In genomic region chr6:90289902-90290301, GRCh38 we compare ENCODE assay signal across 18 cellular contexts. TPM values are rescaled to one million over a fixed set of nuclear protein-coding genes. Genes with fewer than 3 reads are reported as not detected.
DNase-seq lines count a peak whose midpoint lies in the region; ATAC-seq and TF ChIP-seq lines count a peak whose summit lies in the region.
"Had no signal": no experiment of that assay in that cellular context is flagged by ENCODE, and none has a peak within 500 bp of the region (broad histone marks: within the 10 kb centered on the region; RNA-seq: fewer than 3 reads in every experiment).

No MANE protein-coding gene starts in this region.

- H3K27me3 Mint-ChIP-seq in activated T-cell treated with anti-CD3 and anti-CD28 coated beads, Interleukin-2, amount 50 U/mL, for 72 hours (ENCODE audit: low read depth), result no peaks in the 10 kb centered on the region

- no peak overlapping the region for H2AFZ ChIP-seq in Loucy (ENCODE audit: low read length)

- H3K27me3 ChIP-seq in Loucy (ENCODE audit: insufficient read depth, low read length, poor library complexity, severe bottlenecking) (no peaks in the 10 kb centered on the region), right lobe of liver (no peaks in the 10 kb centered on the region), skeletal muscle tissue (ENCODE audit: control insufficient read depth in 3 of 3, insufficient read depth in 3 of 3, low read length in 3 of 3) (no peaks in the 10 kb centered on the region)
- H3K27me3 ChIP-seq: SJCRH30 had no signal

- peaks cover 21 to 40% of the 10 kb centered on the region in 2 donors for H3K36me3 Mint-ChIP-seq in activated T-cell treated with anti-CD3 and anti-CD28 coated beads, Interleukin-2, amount 50 U/mL, for 72 hours (ENCODE audit: insufficient read depth in 2 of 2)

- peaks cover 100% of the 10 kb centered on the region for H3K79me2 ChIP-seq in Loucy (ENCODE audit: insufficient read depth, low read length)

- no peaks in the 10 kb centered on the region for H3K9me2 ChIP-seq in Loucy (replicated peaks; ENCODE audit: low read depth, low read length)

- H3K4me3 ChIP-seq in Loucy (ENCODE audit: low read length, poor library complexity, severe bottlenecking), result no peak overlapping the region
- H3K4me3 ChIP-seq in right lobe of liver, result no peak overlapping the region
- H3K4me3 ChIP-seq in skeletal muscle tissue (ENCODE audit: low read length in 3 of 3), result peak overlapping the region in 2 of 3 donors; percentile 10 to 24
- H3K4me3 ChIP-seq: SJCRH30 had no signal

- H3K27ac ChIP-seq in right lobe of liver, result peak overlapping the region in 2 of 3 donors; percentile 62 to 89
- H3K27ac ChIP-seq in skeletal muscle tissue (ENCODE audit: low read depth, low read length), result peak overlapping the region; percentile 44
- H3K27ac ChIP-seq: C4-2B, RWPE1, SJCRH30 had no signal

- TF ChIP-seq POLR2A in right lobe of liver (IDR thresholded peaks at IDR 0.05), result no peak

- H3K27ac Mint-ChIP-seq in activated T-cell treated with anti-CD3 and anti-CD28 coated beads, Interleukin-2, amount 50 U/mL, for 72 hours, result peak overlapping the region; percentile 52
- H3K27ac Mint-ChIP-seq: HFFc6 had no signal

- intact Hi-C loops in right lobe of liver (cut with DNase I), result no loop called here

- H3K4me1 ChIP-seq in Loucy (ENCODE audit: insufficient read depth, low read length, poor library complexity, severe bottlenecking), result peaks cover 88% of the 10 kb centered on the region
- peaks cover 0 to 78% (median 26%) of the 10 kb centered on the region in 4 donors for H3K4me1 ChIP-seq in right lobe of liver
- peaks cover 40 to 51% (median 47%) of the 10 kb centered on the region in 3 donors for H3K4me1 ChIP-seq in skeletal muscle tissue (ENCODE audit: control insufficient read depth in 3 of 3, insufficient read depth in 3 of 3, low read length in 3 of 3)

- H3K4me2 ChIP-seq in Loucy (ENCODE audit: low read depth, low read length, poor library complexity, severe bottlenecking), result peak overlapping the region; percentile 33

- H3F3A ChIP-seq in Loucy (ENCODE audit: low read depth), result 0 out of 2 replicates have a peak, but pooled peaks cover 3% of the 10 kb centered on the region

- ATAC-seq in activated T-cell treated with anti-CD3 and anti-CD28 coated beads, Interleukin-2, amount 50 U/mL, for 72 hours (replicated peaks in 1 of 2), result no peak
- peak; percentile 18 to 63 (median 36) for ATAC-seq in right lobe of liver
- ATAC-seq: PC-3 had no signal

- H3K4me3 Mint-ChIP-seq in activated T-cell treated with anti-CD3 and anti-CD28 coated beads, Interleukin-2, amount 50 U/mL, for 72 hours, result peak overlapping the region; percentile 97
- H3K4me3 Mint-ChIP-seq: HFFc6 had no signal

- WGBS in right lobe of liver (ENCODE audit: insufficient coverage, low coverage, low lambda C conversion rate, missing lambda C conversion rate), result 33% methylated on average over 1 of the region's 1 CpG

- peaks cover 93% of the 10 kb centered on the region for H3K4me1 Mint-ChIP-seq in activated T-cell treated with anti-CD3 and anti-CD28 coated beads, Interleukin-2, amount 50 U/mL, for 72 hours (ENCODE audit: low read depth)

- H3K9me3 ChIP-seq in Loucy (ENCODE audit: insufficient read depth, low read depth, low read length) (no peaks in the 10 kb centered on the region), right lobe of liver (no peaks in the 10 kb centered on the region), skeletal muscle tissue (ENCODE audit: control insufficient read depth in 3 of 3, low read length in 3 of 3) (no peaks in the 10 kb centered on the region)
- H3K9me3 ChIP-seq: Caco-2, SJCRH30 had no signal

- no peaks in the 10 kb centered on the region for H3K9me3 Mint-ChIP-seq in activated T-cell treated with anti-CD3 and anti-CD28 coated beads, Interleukin-2, amount 50 U/mL, for 72 hours
- H3K9me3 Mint-ChIP-seq: HFFc6 had no signal

- no peak for DNase-seq in activated T-cell treated with anti-CD3 and anti-CD28 coated beads, Interleukin-2, amount 50 U/mL, for 72 hours
- DNase-seq in activated T-cell treated with anti-CD3 and anti-CD28 coated beads, Interleukin-2, amount 50 U/mL, for 48 hours, result no peak
- DNase-seq in right lobe of liver, result peak in 1 of 3 donors; percentile 60
- no peak for DNase-seq in NCI-H1436 treated with DMSO at 0.1 percent for 48 hours (lab: John Stamatoyannopoulos, UW)
- no peak for DNase-seq in SHP77 treated with DMSO at 0.1 percent for 48 hours (lab: John Stamatoyannopoulos, UW)
- DNase-seq: Caco-2, HFFc6, KG1, NCI-H1048, NCI-H1694, NCI-H345, NCI-H69, PC-3, SJCRH30 had no signal

- TF ChIP-seq CTCF in Loucy (conservative IDR thresholded peaks at IDR 0.05; ENCODE audit: low read length) (no peak), right lobe of liver (IDR thresholded peaks at IDR 0.05) (no peak)

- H3K36me3 ChIP-seq in Loucy (ENCODE audit: insufficient read depth, low read length) (no peaks in the 10 kb centered on the region), right lobe of liver (no peaks in the 10 kb centered on the region), skeletal muscle tissue (ENCODE audit: control insufficient read depth in 3 of 3, insufficient read depth in 3 of 3, low read length in 3 of 3) (no peaks in the 10 kb centered on the region)
- H3K36me3 ChIP-seq: SJCRH30 had no signal

- peaks cover 7% of the 10 kb centered on the region for H4K20me1 ChIP-seq in Loucy (ENCODE audit: insufficient read depth, low read length, poor library complexity, severe bottlenecking)

- H3K9ac ChIP-seq in Loucy (ENCODE audit: low read depth, low read length, poor library complexity, severe bottlenecking) (no peak overlapping the region), skeletal muscle tissue (ENCODE audit: low read depth in 1 of 3, low read length in 3 of 3) (no peak overlapping the region)

RNA-seq across cellular contexts. Expression of gene BACH2, which starts 6.7 kb away (rescaled TPM):
- total RNA-seq in activated T-cell treated with anti-CD3 and anti-CD28 coated beads, Interleukin-2, amount 50 U/mL, for 72 hours, result 100 to 1,000 TPM; 101 to 111 TPM
- 10 to 100 TPM in 1 of 6 experiments, 1 to 10 TPM in 5; 2.6 to 12.6 (median 3.1) TPM for total RNA-seq in right lobe of liver
- total RNA-seq in skeletal muscle tissue, result 3.7 TPM
- total RNA-seq: HFFc6 had no signal

Comparison
In these comparisons a context has a peak if more than half of its experiments do, and no peak if none do; other contexts are left out.
1. ATAC-seq: peak in right lobe of liver (4 of 4); none in activated T-cell treated with anti-CD3 and anti-CD28 coated beads, Interleukin-2, amount 50 U/mL, for 72 hours (0 of 2).
2. H3K4me3 ChIP-seq: peak in skeletal muscle tissue (2 of 3); none in Loucy (single experiment) and right lobe of liver (0 of 3).
3. RNA of gene BACH2, which starts 6.7 kb away (total RNA-seq): 101 to 111 TPM in activated T-cell treated with anti-CD3 and anti-CD28 coated beads, Interleukin-2, amount 50 U/mL, for 72 hours; 3.7 TPM in skeletal muscle tissue (single experiment) and 2.6 to 12.6 TPM in right lobe of liver; every median in the first group is over 4 times any median in the second.